ENCODE assay signal across 16 cellular contexts in the genomic region with DNA sequence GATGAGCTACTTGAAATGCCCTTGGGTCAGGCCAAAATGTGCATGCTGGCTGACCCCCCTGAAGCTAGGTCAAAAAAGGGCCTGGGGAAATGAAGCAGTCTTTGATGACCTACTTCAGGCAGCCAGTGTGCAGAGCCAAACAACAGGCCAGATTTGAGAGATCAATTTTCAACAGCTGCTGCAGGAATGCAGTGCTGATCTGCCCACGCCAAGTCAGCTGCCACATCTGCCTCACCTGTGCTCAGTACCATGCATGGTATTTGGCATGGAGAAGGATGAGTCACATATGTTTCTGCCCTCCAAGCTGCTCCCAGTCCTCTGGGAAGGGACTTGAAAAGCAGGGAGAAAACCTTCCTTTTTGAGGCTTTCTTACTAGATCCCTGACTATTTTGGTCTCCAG. TPM values are rescaled to one million over a fixed set of nuclear protein-coding genes. Genes with fewer than 3 reads are reported as not detected.
DNase-seq lines count a peak whose midpoint lies in the region; ATAC-seq and TF ChIP-seq lines count a peak whose summit lies in the region.
"Had no signal": no experiment of that assay in that cellular context is flagged by ENCODE, and none has a peak within 500 bp of the region (broad histone marks: within the 10 kb centered on the region; RNA-seq: fewer than 3 reads in every experiment).

No MANE protein-coding gene starts in this region.

- H4K5ac ChIP-seq in IMR-90 (ENCODE audit: low read depth, low read length), result no peak overlapping the region

- H2AK5ac ChIP-seq in IMR-90 (ENCODE audit: low read depth, low read length), result peak overlapping the region; percentile 79; the same call in 1 of the 2 replicates

- 0 out of 2 replicates have a peak overlapping the region, but pooled peaks have one; percentile 27 for H4K91ac ChIP-seq in IMR-90 (ENCODE audit: insufficient read depth, low read depth, low read length)

- no peak overlapping the region for H3K56ac ChIP-seq in IMR-90 (ENCODE audit: extremely low read depth, insufficient read depth, low read length)

- H3K18ac ChIP-seq in IMR-90 (ENCODE audit: low read depth, low read length), result peak overlapping the region; percentile 32; the same call in 1 of the 2 replicates

- H3K27me3 ChIP-seq in IMR-90 (ENCODE audit: control insufficient read depth, insufficient read depth, low read length) (no peaks in the 10 kb centered on the region), hepatocyte (no peaks in the 10 kb centered on the region)
- H3K27me3 ChIP-seq: uterus had no signal

- peak overlapping the region; percentile 22; the same call in 2 of the 3 replicates for H2BK15ac ChIP-seq in IMR-90 (ENCODE audit: low read depth, low read length)

- no peaks in the 10 kb centered on the region; the same call in 1 of the 2 replicates for H3K9me3 ChIP-seq in IMR-90 (ENCODE audit: control insufficient read depth, insufficient read depth, low read length)
- H3K9me3 ChIP-seq in hepatocyte (ENCODE audit: low read depth), result no peaks in the 10 kb centered on the region
- H3K9me3 ChIP-seq: uterus had no signal

- 0 out of 2 replicates have a peak overlapping the region, but pooled peaks have one; percentile 34 for H3K14ac ChIP-seq in IMR-90 (replicated peaks; ENCODE audit: low read depth, low read length)

- H2BK120ac ChIP-seq in IMR-90 (ENCODE audit: low read depth, low read length), result peak overlapping the region; percentile 67

- CTCF ChIA-PET in IMR-90 (lab: Yijun Ruan, JAX), result no interaction called here

- no peaks in the 10 kb centered on the region for H3K79me2 ChIP-seq in hepatocyte

- H2BK5ac ChIP-seq in IMR-90 (ENCODE audit: low read depth, low read length, poor library complexity, severe bottlenecking), result peak overlapping the region; percentile 43

- ATAC-seq in IMR-90 (ENCODE audit: low read depth) (peak; percentile 10; the same call in 1 of the 2 replicates), HG03520 (IDR thresholded peaks at IDR 0.05; ENCODE audit: unreplicated experiment) (no peak)
- ATAC-seq: activated naive CD4-positive, alpha-beta T cell treated with anti-CD3 and anti-CD28 coated beads, Interleukin-2, amount 50 U/mL, for 72 hours had no signal

- no peak for TF ChIP-seq POLR2A in IMR-90 (IDR thresholded peaks at IDR 0.05; ENCODE audit: low read depth, low read length)

- H4K8ac ChIP-seq in IMR-90 (ENCODE audit: low read depth in 2 of 2, low read length in 2 of 2), result no peak overlapping the region

- DNase-seq in AG10803 (ENCODE audit: low read depth) (peak; percentile 27), IMR-90 (peak; percentile 63), amniotic epithelial cell (ENCODE audit: low read depth) (peak; percentile 5), iris pigment epithelial cell (ENCODE audit: low read depth) (peak; percentile 20), T1000 (lab: John Stamatoyannopoulos, UW) (no peak), hepatocyte (ENCODE audit: low spot score) (no peak)
- DNase-seq in central memory CD4-positive, alpha-beta T cell, result no peak
- DNase-seq: immature natural killer cell; KG1; NCI-H2107; stimulated activated CD4-positive, alpha-beta T cell treated with anti-CD3 and anti-CD28 coated beads, Interleukin-2, amount 100 ng/mL, for 48 hours; uterus had no signal

- WGBS in IMR-90 (ENCODE audit: extremely low coverage in 2 of 2, insufficient read length in 1 of 2), 2 experiments, result no CpG with 5 or more reads among the region's 1 CpG
- WGBS in hepatocyte (ENCODE audit: low lambda C conversion rate, missing lambda C conversion rate), result 76% methylated on average over 1 of the region's 1 CpG

- TF ChIP-seq CTCF in AG10803 (conservative IDR thresholded peaks at IDR 0.05; ENCODE audit: low read length) (no peak), IMR-90 (conservative IDR thresholded peaks at IDR 0.05; ENCODE audit: low read depth, low read length) (no peak), hepatocyte (IDR thresholded peaks at IDR 0.05; ENCODE audit: poor library complexity) (no peak)

- H4K20me1 ChIP-seq in IMR-90 (ENCODE audit: insufficient read depth, low read length), result no peaks in the 10 kb centered on the region
- no peaks in the 10 kb centered on the region for H4K20me1 ChIP-seq in hepatocyte (ENCODE audit: insufficient read depth, poor library complexity, severe bottlenecking)

- H3K23ac ChIP-seq in IMR-90 (ENCODE audit: low read depth, low read length), result 0 out of 2 replicates have a peak overlapping the region, but pooled peaks have one; percentile 64

- H2BK20ac ChIP-seq in IMR-90 (ENCODE audit: low read depth, low read length), result peak overlapping the region; percentile 74

- BruUV-seq in IMR-90 (replicated peaks; lab: Mats Ljungman, UMichigan), result no TSS peak

- intact Hi-C loops in IMR-90 (cut with micrococcal nuclease), result no loop called here

- POLR2A ChIA-PET in IMR-90 (lab: Charles Lee; ENCODE audit: unreplicated experiment), result interaction anchor here (0.7 kb wide), 1 partner anchor 55 kb away, joined by 3 read pairs; no protein-coding TSS in a partner anchor

- H3K36me3 ChIP-seq in IMR-90 (ENCODE audit: control insufficient read depth, insufficient read depth, low read length) (no peaks in the 10 kb centered on the region), hepatocyte (replicated peaks; ENCODE audit: insufficient read depth, low read depth) (no peaks in the 10 kb centered on the region)
- H3K36me3 ChIP-seq: uterus had no signal

- H3K4ac ChIP-seq in IMR-90 (ENCODE audit: low read depth, low read length), result peak overlapping the region; percentile 78

- H3K9me1 ChIP-seq in IMR-90 (ENCODE audit: insufficient read depth, low read length), result peaks cover 8% of the 10 kb centered on the region; the same call in 1 of the 2 replicates

- H3K4me3 ChIP-seq in AG10803 (ENCODE audit: low read length) (no peak overlapping the region), IMR-90 (ENCODE audit: insufficient read depth, low read depth, low read length) (no peak overlapping the region), hepatocyte (no peak overlapping the region)
- H3K4me3 ChIP-seq: uterus had no signal

- H2AFZ ChIP-seq in IMR-90 (replicated peaks; ENCODE audit: low read length, poor library complexity) (peak overlapping the region; percentile 55), hepatocyte (no peak overlapping the region)

- no peaks in the 10 kb centered on the region for H3K9me2 ChIP-seq in hepatocyte (replicated peaks; ENCODE audit: insufficient read depth)

- in situ Hi-C loops in IMR-90 (cut with MboI; ENCODE audit: low sequenced_read_pairs), result loop anchor here (25.0 kb wide), 1 partner anchor 1132 kb away; a partner anchor contains a TSS

- H3K4me2 ChIP-seq in IMR-90 (ENCODE audit: low read depth, low read length) (no peak overlapping the region), hepatocyte (no peak overlapping the region)

- no peaks in the 10 kb centered on the region for H3K79me1 ChIP-seq in IMR-90 (ENCODE audit: low read depth in 1 of 2, low read length in 2 of 2)

- dilution Hi-C loops in IMR-90 (cut with HindIII; ENCODE audit: low sequenced_read_pairs, unreplicated experiment), result no loop called here

- H3K9ac ChIP-seq in IMR-90 (ENCODE audit: low read depth, low read length), result no peak overlapping the region

- no peak for TF ChIP-seq RAD21 in IMR-90 (IDR thresholded peaks at IDR 0.05; ENCODE audit: low read length)

- H3K4me1 ChIP-seq in IMR-90 (ENCODE audit: control insufficient read depth, insufficient read depth, low read length), result peaks cover 10% of the 10 kb centered on the region
- no peaks in the 10 kb centered on the region for H3K4me1 ChIP-seq in hepatocyte (ENCODE audit: insufficient read depth)
- H3K4me1 ChIP-seq: uterus had no signal

- H3K27ac ChIP-seq in IMR-90 (ENCODE audit: insufficient read depth, low read length) (no peak overlapping the region), hepatocyte (no peak overlapping the region)
- H3K27ac ChIP-seq: uterus had no signal

- H2AK9ac ChIP-seq in IMR-90 (replicated peaks; ENCODE audit: low read depth, low read length, poor library complexity), result no peak overlapping the region

TF ChIP-seq in IMR-90, 13 proteins besides CTCF, POLR2A, EP300 and RAD21:
- TF ChIP-seq CHD1 (IDR thresholded peaks at IDR 0.05; ENCODE audit: low read depth, low read length) (no peak), FOS (IDR thresholded peaks at IDR 0.05; ENCODE audit: low read depth, low read length) (no peak), SMC3 (IDR thresholded peaks at IDR 0.05; ENCODE audit: low read depth, low read length) (no peak), BHLHE40 (IDR thresholded peaks at IDR 0.05; ENCODE audit: low read depth, low read length) (no peak), MAFK (IDR thresholded peaks at IDR 0.05; ENCODE audit: low read depth, low read length) (no peak), MXI1 (IDR thresholded peaks at IDR 0.05; ENCODE audit: borderline replicate concordance, low read depth, low read length) (no peak), CEBPB (IDR thresholded peaks at IDR 0.05; ENCODE audit: low read depth, low read length) (no peak), MAZ (IDR thresholded peaks at IDR 0.05; ENCODE audit: borderline replicate concordance, low read depth, low read length) (no peak)

RNA-seq across cellular contexts. Expression of a gene that starts 35.8 kb away (rescaled TPM):
- total RNA-seq in IMR-90 (2012; rRNA removed) (under 0.01 TPM in 1 of 2 replicates, not detected in the other), hepatocyte (0.16 and 0.30 TPM in 2 replicates)
- polyA plus RNA-seq in IMR-90 (2012; rRNA removed) (0.07 TPM in 1 of 2 replicates, not detected in the other), hepatocyte (0.40 and 0.75 TPM in 2 replicates)
- 0.02 TPM in 1 of 2 replicates, not detected in the other for polyA plus RNA-seq in IMR-90 (2012; cell fraction: cytosol; rRNA removed)
- 0.09 and 0.10 TPM in 2 replicates for polyA plus RNA-seq in IMR-90 (2012; cell fraction: nucleus; rRNA removed; ENCODE audit: low replicate concordance)
- total RNA-seq: activated naive CD4-positive, alpha-beta T cell treated with anti-CD3 and anti-CD28 coated beads, Interleukin-2, amount 50 U/mL, for 72 hours; mononuclear cell; pulmonary artery endothelial cell; uterus had no signal
- polyA plus RNA-seq: immature natural killer cell had no signal

Comparison
In these comparisons a context has a peak if more than half of its experiments do, and no peak if none do; other contexts are left out.
1. DNase-seq: peak in AG10803 (single experiment), IMR-90 (single experiment), amniotic epithelial cell (single experiment) and iris pigment epithelial cell (single experiment); none in T1000 (single experiment), central memory CD4-positive, alpha-beta T cell (single experiment) and hepatocyte (single experiment).